ENCODE assay signal across 20 cellular contexts in genomic region chr1:236850077-236850476, GRCh38. TPM values are rescaled to one million over a fixed set of nuclear protein-coding genes. Genes with fewer than 3 reads are reported as not detected.
DNase-seq lines count a peak whose midpoint lies in the region; ATAC-seq, FAIRE-seq and TF ChIP-seq lines count a peak whose summit lies in the region.
"Had no signal": no experiment of that assay in that cellular context is flagged by ENCODE, and none has a peak within 500 bp of the region (broad histone marks: within the 10 kb centered on the region; RNA-seq: fewer than 3 reads in every experiment).

No MANE protein-coding gene starts in this region.

- H3K4me3 ChIP-seq in liver (ENCODE audit: low read depth in 1 of 3, low read length in 3 of 3), result no peak overlapping the region
- no peak overlapping the region for H3K4me3 ChIP-seq in right lobe of liver
- H3K4me3 ChIP-seq: GM23338, K562 had no signal

- no peak for DNase-seq in right lobe of liver
- DNase-seq in T-helper 17 cell, result no peak
- DNase-seq in cerebellum (ENCODE audit: low spot score), result peak; percentile 3
- DNase-seq in NCI-H524 (lab: John Stamatoyannopoulos, UW), result no peak
- DNase-seq in Ammon's horn (ENCODE audit: low spot score), result no peak
- no peak for DNase-seq in D721Med (ENCODE audit: insufficient read length, low spot score)
- DNase-seq: ACHN; CD4-positive, alpha-beta T cell; GDM1; HCEC 1CT; IMR-90 had no signal

- ATAC-seq in right lobe of liver (no peak), T-helper 17 cell (no peak)
- ATAC-seq: GM23338, K562 had no signal

- no peak overlapping the region for H3K9ac ChIP-seq in liver (ENCODE audit: low read depth in 1 of 2, low read length in 2 of 2)

- H3K4me3 Mint-ChIP-seq in T-helper 17 cell, result no peak overlapping the region
- H3K4me3 Mint-ChIP-seq: CD4-positive, alpha-beta T cell; GM23338 had no signal

- no peak for FAIRE-seq in D721Med (lab: Jason Lieb, UNC)
- FAIRE-seq: A204.1, GM12892, GM18507, H54, HTR-8/SVneo, K562 had no signal

- WGBS in liver, result 77% methylated on average over 2 of the region's 2 CpGs
- 71% methylated on average over 2 of the region's 2 CpGs for WGBS in right lobe of liver (ENCODE audit: insufficient coverage, low coverage, low lambda C conversion rate, missing lambda C conversion rate)

- TF ChIP-seq RAD21 in liver (IDR thresholded peaks at IDR 0.05), result no peak

- H3K36me3 ChIP-seq in liver (ENCODE audit: control insufficient read depth in 4 of 4, insufficient read depth in 3 of 4, low read depth in 1 of 4, low read length in 3 of 4) (peaks cover 3 to 26% (median 13%) of the 10 kb centered on the region in 4 donors), right lobe of liver (peaks cover 0 to 8% (median 3%) of the 10 kb centered on the region in 4 donors)

- H3K4me1 ChIP-seq in liver (ENCODE audit: control insufficient read depth in 4 of 4, insufficient read depth in 4 of 4, low read length in 3 of 4) (peaks cover 3 to 9% (median 6%) of the 10 kb centered on the region in 4 donors), right lobe of liver (peaks cover 0 to 43% (median 11%) of the 10 kb centered on the region in 4 donors)

- peak overlapping the region; percentile 87 for H3K27ac Mint-ChIP-seq in T-helper 17 cell
- H3K27ac Mint-ChIP-seq: CD4-positive, alpha-beta T cell had no signal

- intact Hi-C loops in right lobe of liver (cut with DNase I), result no loop called here

- peaks cover 15% of the 10 kb centered on the region for H3K36me3 Mint-ChIP-seq in T-helper 17 cell (ENCODE audit: low read depth)

- TF ChIP-seq POLR2A in right lobe of liver (IDR thresholded peaks at IDR 0.05), result no peak

- no peak overlapping the region for H3K27ac ChIP-seq in liver (ENCODE audit: low read depth in 1 of 2, low read length in 2 of 2)
- H3K27ac ChIP-seq in right lobe of liver, result peak overlapping the region in 1 of 3 donors; percentile 56
- H3K27ac ChIP-seq: C4-2B had no signal

- no peak for TF ChIP-seq CTCF in liver (IDR thresholded peaks at IDR 0.05; ENCODE audit: low read depth, low read length, missing input control)
- TF ChIP-seq CTCF in right lobe of liver (IDR thresholded peaks at IDR 0.05), result no peak
- no peak for TF ChIP-seq CTCF in D721Med (IDR thresholded peaks at IDR 0.05; ENCODE audit: insufficient read depth, missing control alignments)

- no peaks in the 10 kb centered on the region for H3K27me3 ChIP-seq in liver (ENCODE audit: control insufficient read depth in 4 of 4, insufficient read depth in 4 of 4, low read length in 3 of 4)
- H3K27me3 ChIP-seq in right lobe of liver, result no peaks in the 10 kb centered on the region

- H3K27me3 Mint-ChIP-seq in T-helper 17 cell, result no peaks in the 10 kb centered on the region
- H3K27me3 Mint-ChIP-seq: CD4-positive, alpha-beta T cell had no signal

- H3K4me1 Mint-ChIP-seq in T-helper 17 cell, result peaks cover 7% of the 10 kb centered on the region
- H3K4me1 Mint-ChIP-seq: GM23338 had no signal

- H3K9me3 ChIP-seq in liver (ENCODE audit: control insufficient read depth in 4 of 4, low read length in 3 of 4) (no peaks in the 10 kb centered on the region), right lobe of liver (no peaks in the 10 kb centered on the region), T-helper 17 cell (ENCODE audit: control insufficient read depth, low read length, poor library complexity, severe bottlenecking) (no peaks in the 10 kb centered on the region)

TF ChIP-seq in liver, 16 proteins besides CTCF, POLR2A, EP300 and RAD21:
- TF ChIP-seq GABPA (IDR thresholded peaks at IDR 0.05 in 1 of 2, conservative IDR thresholded peaks at IDR 0.05 in 1 of 2), result no peak
- peak; percentile 29 for TF ChIP-seq NR2F2 (IDR thresholded peaks at IDR 0.05)

RNA-seq across cellular contexts. Expression of gene MTR, which starts 55.0 kb away (rescaled TPM):
- 10 to 100 TPM; 12.3 to 19.0 TPM for total RNA-seq in liver
- polyA plus RNA-seq in liver, result 1 to 10 TPM; 2.5 to 4.8 TPM
- total RNA-seq in right lobe of liver, result 10 to 100 TPM in 3 of 6 experiments, 1 to 10 TPM in 3; 9.4 to 15.4 (median 11.8) TPM
- total RNA-seq in T-helper 17 cell, result 10 to 100 TPM; 45.8 to 52.0 TPM
- 21.4 TPM for total RNA-seq in cerebellum
